In genomic region chr19:8452446-8453123, GRCh38 we compare ENCODE assay signal across 14 cellular contexts. TPM values are rescaled to one million over a fixed set of nuclear protein-coding genes. Genes with fewer than 3 reads are reported as not detected.
A peak's percentile ranks its signal among the peaks of the same experiment; 100 is the strongest.
DNase-seq lines count a peak whose midpoint lies in the region; ATAC-seq, FAIRE-seq and TF ChIP-seq lines count a peak whose summit lies in the region.
"Had no signal": no experiment of that assay in that cellular context is flagged by ENCODE, and none has a peak within 500 bp of the region (broad histone marks: within the 10 kb centered on the region; RNA-seq: fewer than 3 reads in every experiment).

No MANE protein-coding gene starts in this region.

- H3K4me1 Mint-ChIP-seq in CD8-positive, alpha-beta memory T cell = peaks cover 79 to 95% (median 89%) of the 10 kb centered on the region in 3 donors
- H3K4me1 Mint-ChIP-seq in T-cell (peaks cover 83 to 92% (median 88%) of the 10 kb centered on the region in 3 donors), immature natural killer cell (peaks cover 75 to 92% of the 10 kb centered on the region in 2 donors)

- ATAC-seq in T-cell (replicated peaks in 1 of 4) = no peak
- peak in 1 of 4 donors; percentile 45 for ATAC-seq in psoas muscle
- no peak for ATAC-seq in HG02938 (IDR thresholded peaks at IDR 0.05; ENCODE audit: unreplicated experiment)

- no peak for FAIRE-seq in kidney (lab: Jason Lieb, UNC)

- H3K36me3 Mint-ChIP-seq in CD8-positive, alpha-beta memory T cell = peaks cover 0 to 74% (median 11%) of the 10 kb centered on the region in 3 donors
- H3K36me3 Mint-ChIP-seq in T-cell (peaks cover 27% of the 10 kb centered on the region), immature natural killer cell (peaks cover 4 to 19% (median 13%) of the 10 kb centered on the region in 3 donors)

- H3K9ac ChIP-seq in kidney (ENCODE audit: low read length in 2 of 2) = no peak overlapping the region

- H3K27me3 Mint-ChIP-seq in CD8-positive, alpha-beta memory T cell = no peaks in the 10 kb centered on the region
- H3K27me3 Mint-ChIP-seq in T-cell (no peaks in the 10 kb centered on the region), immature natural killer cell (ENCODE audit: low read depth in 3 of 3) (peaks cover 0 to 4% (median 0%) of the 10 kb centered on the region in 3 donors)
- H3K27me3 Mint-ChIP-seq: activated CD4-positive, alpha-beta T cell treated with anti-CD3 and anti-CD28 coated beads for 36 hours had no signal

- TF ChIP-seq CTCF in psoas muscle (IDR thresholded peaks at IDR 0.05) (no peak), kidney (IDR thresholded peaks at IDR 0.05; ENCODE audit: borderline replicate concordance, extremely low read depth, insufficient read depth) (no peak)

- POLR2A ChIA-PET in CD8-positive, alpha-beta memory T cell (lab: Charles Lee) = no interaction called here
- POLR2A ChIA-PET in T-cell (lab: Charles Lee) = no interaction called here

- H3K27ac ChIP-seq in CD8-positive, alpha-beta memory T cell (ENCODE audit: low read depth, low read length) = no peak overlapping the region
- peak overlapping the region; percentile 57 for H3K27ac ChIP-seq in psoas muscle
- H3K27ac ChIP-seq in kidney (ENCODE audit: low read depth in 2 of 2, low read length in 2 of 2) = no peak overlapping the region

- CTCF ChIA-PET in CD8-positive, alpha-beta memory T cell (lab: Charles Lee) = no interaction called here
- CTCF ChIA-PET in T-cell (lab: Charles Lee) = interaction anchor here in 1 of 2 donors (0.6 kb wide), 1 partner anchor 71 kb away, joined by 3 read pairs; no protein-coding TSS in a partner anchor

- H3K27me3 ChIP-seq in CD8-positive, alpha-beta memory T cell (ENCODE audit: insufficient read depth, low read length, poor library complexity, severe bottlenecking) = no peaks in the 10 kb centered on the region
- no peaks in the 10 kb centered on the region for H3K27me3 ChIP-seq in psoas muscle (ENCODE audit: insufficient read depth in 3 of 3, low read length in 2 of 3)

- no peaks in the 10 kb centered on the region for H3K9me3 Mint-ChIP-seq in CD8-positive, alpha-beta memory T cell
- H3K9me3 Mint-ChIP-seq in T-cell (no peaks in the 10 kb centered on the region), immature natural killer cell (no peaks in the 10 kb centered on the region)

- peaks cover 33% of the 10 kb centered on the region for H3K36me3 ChIP-seq in CD8-positive, alpha-beta memory T cell (ENCODE audit: insufficient read depth, low read length)
- H3K36me3 ChIP-seq in psoas muscle (ENCODE audit: insufficient read depth in 1 of 2, low read depth in 1 of 2) (peaks cover 0 to 24% of the 10 kb centered on the region in 2 donors), kidney (ENCODE audit: control insufficient read depth in 1 of 2, insufficient read depth in 2 of 2, low read length in 2 of 2) (peaks cover 10 to 26% of the 10 kb centered on the region in 2 donors)

- H3K27ac Mint-ChIP-seq in CD8-positive, alpha-beta memory T cell = peak overlapping the region in 7 of 8 donors; percentile 9 to 76 (median 63)
- H3K27ac Mint-ChIP-seq in T-cell (peak overlapping the region; percentile 53 to 70), immature natural killer cell (peak overlapping the region in 5 of 6 donors; percentile 4 to 73 (median 64))
- H3K27ac Mint-ChIP-seq: activated CD4-positive, alpha-beta T cell treated with anti-CD3 and anti-CD28 coated beads for 36 hours had no signal

- peaks cover 67% of the 10 kb centered on the region for H3K4me1 ChIP-seq in CD8-positive, alpha-beta memory T cell (ENCODE audit: insufficient read depth, low read length)
- H3K4me1 ChIP-seq in psoas muscle = peaks cover 95% of the 10 kb centered on the region
- peaks cover 33 to 50% of the 10 kb centered on the region in 2 donors for H3K4me1 ChIP-seq in kidney (ENCODE audit: control insufficient read depth in 1 of 2, insufficient read depth in 1 of 2, low read depth in 1 of 2, low read length in 2 of 2)

- DNase-seq in CD8-positive, alpha-beta memory T cell = no peak
- no peak for DNase-seq in T-cell
- no peak for DNase-seq in immature natural killer cell
- DNase-seq in psoas muscle = no peak
- no peak for DNase-seq in NCI-H187 (lab: John Stamatoyannopoulos, UW)
- DNase-seq in kidney = no peak
- DNase-seq: activated CD4-positive, alpha-beta T cell treated with anti-CD3 and anti-CD28 coated beads for 36 hours; COR-L47; GF-D8; mucosa of descending colon; NCI-H1092 treated with DMSO at 0.1 percent for 48 hours; NCI-H446; retina had no signal

- H3K4me3 ChIP-seq in CD8-positive, alpha-beta memory T cell (ENCODE audit: low read length) = no peak overlapping the region
- H3K4me3 ChIP-seq in psoas muscle (peak overlapping the region; percentile 1), kidney (ENCODE audit: low read length in 2 of 2) (peak overlapping the region in 1 of 2 donors; percentile 0)
- H3K4me3 ChIP-seq: mucosa of descending colon had no signal

- H3K4me3 Mint-ChIP-seq in CD8-positive, alpha-beta memory T cell = peak overlapping the region in 6 of 7 donors; percentile 12 to 79 (median 58)
- H3K4me3 Mint-ChIP-seq in T-cell = peak overlapping the region; percentile 18 to 65 (median 22)
- peak overlapping the region; percentile 10 to 50 (median 23) for H3K4me3 Mint-ChIP-seq in immature natural killer cell
- H3K4me3 Mint-ChIP-seq: activated CD4-positive, alpha-beta T cell treated with anti-CD3 and anti-CD28 coated beads for 36 hours had no signal

- intact Hi-C loops in psoas muscle (cut with DNase I) = no loop called here
- intact Hi-C loops in kidney (cut with DNase I) = no loop called here

- no peaks in the 10 kb centered on the region for H3K9me3 ChIP-seq in CD8-positive, alpha-beta memory T cell (ENCODE audit: low read length)
- H3K9me3 ChIP-seq in psoas muscle = no peaks in the 10 kb centered on the region
- H3K9me3 ChIP-seq in kidney (ENCODE audit: control insufficient read depth in 1 of 2, low read length in 2 of 2) = no peaks in the 10 kb centered on the region
- H3K9me3 ChIP-seq: mucosa of descending colon had no signal

- 47 to 53% (median 52%) methylated on average over 4 of the region's 4 CpGs for WGBS in psoas muscle, 3 donors

RNA-seq across cellular contexts. Expression of gene HNRNPM, which starts 7.8 kb away (rescaled TPM):
- total RNA-seq in CD8-positive, alpha-beta memory T cell = 100 to 1,000 TPM; 336 to 338 TPM
- polyA plus RNA-seq in CD8-positive, alpha-beta memory T cell = 311 TPM
- total RNA-seq in T-cell (100 to 1,000 TPM; 200 to 272 (median 213) TPM), psoas muscle (10 to 100 TPM; 73.2 to 92.2 (median 84.1) TPM), kidney (164 TPM)
- polyA plus RNA-seq in immature natural killer cell (100 to 1,000 TPM; 163 to 287 (median 209) TPM), psoas muscle (100 to 1,000 TPM in 2 of 3 donors, 10 to 100 TPM in 1; 53.2 to 146 (median 118) TPM), kidney (ENCODE audit: insufficient read depth, low read depth, low replicate concordance) (103 TPM)

RNA-seq across cellular contexts. Expression of gene MARCHF2, which starts 39.5 kb away (rescaled TPM):
- 10 to 100 TPM; 13.1 to 14.1 TPM for total RNA-seq in CD8-positive, alpha-beta memory T cell
- polyA plus RNA-seq in CD8-positive, alpha-beta memory T cell = 51.0 TPM
- total RNA-seq in T-cell (10 to 100 TPM; 20.6 to 40.7 (median 35.6) TPM), psoas muscle (10 to 100 TPM; 47.7 to 56.0 (median 52.2) TPM), kidney (48.4 TPM)
- polyA plus RNA-seq in immature natural killer cell (10 to 100 TPM; 43.9 to 71.4 (median 59.4) TPM), psoas muscle (10 to 100 TPM; 32.8 to 55.6 (median 48.9) TPM), kidney (ENCODE audit: insufficient read depth, low read depth, low replicate concordance) (46.5 TPM)

RNA-seq across cellular contexts. Expression of gene PRAM1, which starts 49.9 kb away (rescaled TPM):
- under 1 TPM; 0.55 to 0.64 TPM for total RNA-seq in CD8-positive, alpha-beta memory T cell
- 0.39 TPM for polyA plus RNA-seq in CD8-positive, alpha-beta memory T cell
- total RNA-seq in T-cell = 1 to 10 TPM; 2.2 to 5.1 (median 3.8) TPM
- 1 to 10 TPM; 1.9 to 3.7 (median 2.5) TPM for polyA plus RNA-seq in immature natural killer cell
- under 1 TPM; 0.22 to 0.65 (median 0.49) TPM for total RNA-seq in psoas muscle
- under 1 TPM in 2 of 3 donors, not detected in 1; 0.27 to 0.29 TPM for polyA plus RNA-seq in psoas muscle
- 4.6 TPM for total RNA-seq in kidney
- polyA plus RNA-seq in kidney (ENCODE audit: insufficient read depth, low read depth, low replicate concordance) = 0.99 TPM
